Comparison of ENCODE assay signal across 1 cellular context in the genomic region with DNA sequence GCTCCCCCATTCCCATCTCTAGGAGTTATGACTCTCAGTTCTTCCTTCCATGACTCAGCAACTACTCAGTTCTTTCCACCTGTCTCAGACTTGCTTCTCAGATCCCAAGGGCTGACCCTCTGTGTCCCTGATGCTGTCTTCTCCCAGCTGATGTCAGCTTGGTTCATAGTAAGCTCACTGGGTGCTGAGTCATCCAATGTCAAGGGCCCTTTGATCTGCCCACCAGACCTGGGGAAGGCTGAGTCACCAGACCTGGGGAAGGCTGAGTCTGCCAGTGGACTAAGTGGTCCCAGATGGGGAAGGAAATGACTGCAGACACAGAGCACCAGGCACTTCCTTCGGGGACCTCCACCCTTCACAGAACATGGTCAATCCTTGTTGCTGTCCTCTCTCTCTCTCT.
TF ChIP-seq lines count a peak whose summit lies in the region.

No MANE protein-coding gene starts in this region.

TF ChIP-seq in WTC11, 78 proteins besides CTCF, POLR2A, EP300 and RAD21 (continued from another document):
- TF ChIP-seq, protein P1, sequence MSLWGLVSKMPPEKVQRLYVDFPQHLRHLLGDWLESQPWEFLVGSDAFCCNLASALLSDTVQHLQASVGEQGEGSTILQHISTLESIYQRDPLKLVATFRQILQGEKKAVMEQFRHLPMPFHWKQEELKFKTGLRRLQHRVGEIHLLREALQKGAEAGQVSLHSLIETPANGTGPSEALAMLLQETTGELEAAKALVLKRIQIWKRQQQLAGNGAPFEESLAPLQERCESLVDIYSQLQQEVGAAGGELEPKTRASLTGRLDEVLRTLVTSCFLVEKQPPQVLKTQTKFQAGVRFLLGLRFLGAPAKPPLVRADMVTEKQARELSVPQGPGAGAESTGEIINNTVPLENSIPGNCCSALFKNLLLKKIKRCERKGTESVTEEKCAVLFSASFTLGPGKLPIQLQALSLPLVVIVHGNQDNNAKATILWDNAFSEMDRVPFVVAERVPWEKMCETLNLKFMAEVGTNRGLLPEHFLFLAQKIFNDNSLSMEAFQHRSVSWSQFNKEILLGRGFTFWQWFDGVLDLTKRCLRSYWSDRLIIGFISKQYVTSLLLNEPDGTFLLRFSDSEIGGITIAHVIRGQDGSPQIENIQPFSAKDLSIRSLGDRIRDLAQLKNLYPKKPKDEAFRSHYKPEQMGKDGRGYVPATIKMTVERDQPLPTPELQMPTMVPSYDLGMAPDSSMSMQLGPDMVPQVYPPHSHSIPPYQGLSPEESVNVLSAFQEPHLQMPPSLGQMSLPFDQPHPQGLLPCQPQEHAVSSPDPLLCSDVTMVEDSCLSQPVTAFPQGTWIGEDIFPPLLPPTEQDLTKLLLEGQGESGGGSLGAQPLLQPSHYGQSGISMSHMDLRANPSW (CRISPR knock-in tag; conservative IDR thresholded peaks at IDR 0.05; ENCODE audit: low read depth) = no peak
